In genomic region chr11:111540114-111540920, GRCh38 we compare ENCODE assay signal across 8 cellular contexts. TPM values are rescaled to one million over a fixed set of nuclear protein-coding genes. Genes with fewer than 3 reads are reported as not detected.
DNase-seq lines count a peak whose midpoint lies in the region; ATAC-seq and TF ChIP-seq lines count a peak whose summit lies in the region.

TSS of gene LAYN (plus strand) at chr11:111540720. CDS start at chr11:111540844, 124 bp downstream.

- H3K4me3 ChIP-seq in IMR-90 (ENCODE audit: insufficient read depth, low read depth, low read length) = peak within 1 kb of the TSS; percentile 85
- peak within 1 kb of the TSS; percentile 35 to 76 (median 54) for H3K4me3 ChIP-seq in esophagus squamous epithelium
- no peak within 1 kb of the TSS for H3K4me3 ChIP-seq in mucosa of stomach (ENCODE audit: low read length)
- peak within 1 kb of the TSS; percentile 56 to 78 (median 63) for H3K4me3 ChIP-seq in tibial nerve

- TF ChIP-seq POLR2A in IMR-90 (IDR thresholded peaks at IDR 0.05; ENCODE audit: low read depth, low read length) (peak; percentile 79), esophagus squamous epithelium (IDR thresholded peaks at IDR 0.05) (peak in 1 of 4 donors; percentile 51), tibial nerve (IDR thresholded peaks at IDR 0.05) (peak in 1 of 2 donors; percentile 33)

- BruUV-seq in IMR-90 (replicated peaks; lab: Mats Ljungman, UMichigan) = no TSS peak

- H2AFZ ChIP-seq in IMR-90 (replicated peaks; ENCODE audit: low read length, poor library complexity) = peak within 1 kb of the TSS; percentile 86

- TF ChIP-seq EP300 in tibial nerve (IDR thresholded peaks at IDR 0.05) = peak in 1 of 2 donors; percentile 52

- H4K8ac ChIP-seq in IMR-90 (ENCODE audit: low read depth in 2 of 2, low read length in 2 of 2) = peak within 1 kb of the TSS; percentile 78 to 88

- peaks cover 18% of the 10 kb centered on the region for H4K20me1 ChIP-seq in IMR-90 (ENCODE audit: insufficient read depth, low read length)

- DNase-seq in Ammon's horn (ENCODE audit: low spot score) = peak; percentile 74
- DNase-seq in IMR-90 = peak; percentile 62
- peak in 2 of 3 experiments; percentile 39 to 50 for DNase-seq in activated CD8-positive, alpha-beta memory T cell treated with anti-CD3 and anti-CD28 coated beads for 48 hours (ENCODE audit: low read depth in 2 of 3, low spot score in 2 of 3)
- DNase-seq in esophagus squamous epithelium (lab: John Stamatoyannopoulos, UW) = no peak
- DNase-seq in tibial nerve (ENCODE audit: low spot score in 2 of 2) = no peak

- H2BK120ac ChIP-seq in IMR-90 (ENCODE audit: low read depth, low read length) = peak within 1 kb of the TSS; percentile 78

- TF ChIP-seq RAD21 in IMR-90 (IDR thresholded peaks at IDR 0.05; ENCODE audit: low read length) = no peak

- peak within 1 kb of the TSS; percentile 92 for H2AK9ac ChIP-seq in IMR-90 (replicated peaks; ENCODE audit: low read depth, low read length, poor library complexity)

- H3K27me3 ChIP-seq in IMR-90 (ENCODE audit: control insufficient read depth, insufficient read depth, low read length) = no peaks in the 10 kb centered on the region
- H3K27me3 ChIP-seq in esophagus squamous epithelium = peaks cover 0 to 50% (median 3%) of the 10 kb centered on the region in 4 donors
- peaks cover 41% of the 10 kb centered on the region for H3K27me3 ChIP-seq in mucosa of stomach (ENCODE audit: control insufficient read depth, insufficient read depth, low read length)
- peaks cover 0 to 3% of the 10 kb centered on the region in 2 donors for H3K27me3 ChIP-seq in tibial nerve

- H3K36me3 ChIP-seq in IMR-90 (ENCODE audit: control insufficient read depth, insufficient read depth, low read length) (peaks cover 15% of the 10 kb centered on the region), esophagus squamous epithelium (no peaks in the 10 kb centered on the region), mucosa of stomach (ENCODE audit: control insufficient read depth, insufficient read depth, low read length) (no peaks in the 10 kb centered on the region), tibial nerve (peaks cover 0 to 12% (median 0%) of the 10 kb centered on the region in 3 donors)

- peak within 1 kb of the TSS; percentile 85; the same call in 2 of the 3 replicates for H2BK15ac ChIP-seq in IMR-90 (ENCODE audit: low read depth, low read length)

- TF ChIP-seq CTCF in IMR-90 (conservative IDR thresholded peaks at IDR 0.05; ENCODE audit: low read depth, low read length) (no peak), esophagus squamous epithelium (IDR thresholded peaks at IDR 0.05) (no peak), tibial nerve (IDR thresholded peaks at IDR 0.05) (no peak)

- peaks cover 25% of the 10 kb centered on the region for H3K9me1 ChIP-seq in IMR-90 (ENCODE audit: insufficient read depth, low read length)

- H3K56ac ChIP-seq in IMR-90 (ENCODE audit: extremely low read depth, insufficient read depth, low read length) = peak within 1 kb of the TSS; percentile 95

- CTCF ChIA-PET in IMR-90 (lab: Yijun Ruan, JAX) = interaction anchor here (0.7 to 1.0 kb wide), 2 partner anchors 9 to 111 kb away, joined by 3 read pairs; no protein-coding TSS in a partner anchor

- H3K9me3 ChIP-seq in IMR-90 (ENCODE audit: control insufficient read depth, insufficient read depth, low read length) (no peaks in the 10 kb centered on the region; the same call in 1 of the 2 replicates), esophagus squamous epithelium (no peaks in the 10 kb centered on the region), mucosa of stomach (ENCODE audit: control insufficient read depth, low read length) (no peaks in the 10 kb centered on the region), tibial nerve (no peaks in the 10 kb centered on the region)

- H3K9ac ChIP-seq in IMR-90 (ENCODE audit: low read depth, low read length) (peak within 1 kb of the TSS; percentile 87), mucosa of stomach (ENCODE audit: low read length) (peak within 1 kb of the TSS; percentile 23)

- peak within 1 kb of the TSS; percentile 92 for H2AK5ac ChIP-seq in IMR-90 (ENCODE audit: low read depth, low read length)

- intact Hi-C loops in IMR-90 (cut with micrococcal nuclease) = loop anchor here (1.0 kb wide), 1 partner anchor 17 kb away; no protein-coding TSS in a partner anchor
- intact Hi-C loops in esophagus squamous epithelium (cut with DNase I) = no loop called here

- peak within 1 kb of the TSS; percentile 87 for H3K23ac ChIP-seq in IMR-90 (ENCODE audit: low read depth, low read length)

- in situ Hi-C loops in IMR-90 (cut with MboI; ENCODE audit: low sequenced_read_pairs) = no loop called here

- H3K4ac ChIP-seq in IMR-90 (ENCODE audit: low read depth, low read length) = peak within 1 kb of the TSS; percentile 93

- POLR2A ChIA-PET in IMR-90 (lab: Charles Lee; ENCODE audit: unreplicated experiment) = no interaction called here

- peak within 1 kb of the TSS; percentile 63 for H2BK20ac ChIP-seq in IMR-90 (ENCODE audit: low read depth, low read length)

- peaks cover 21 to 62% of the 10 kb centered on the region in 2 experiments for H3K79me1 ChIP-seq in IMR-90 (ENCODE audit: low read depth in 1 of 2, low read length in 2 of 2)

- peak within 1 kb of the TSS; percentile 91 for H3K27ac ChIP-seq in IMR-90 (ENCODE audit: insufficient read depth, low read length)
- peak within 1 kb of the TSS; percentile 47 to 88 (median 73) for H3K27ac ChIP-seq in esophagus squamous epithelium
- peak within 1 kb of the TSS; percentile 38 to 85 (median 68) for H3K27ac ChIP-seq in tibial nerve

- dilution Hi-C loops in IMR-90 (cut with HindIII; ENCODE audit: low sequenced_read_pairs, unreplicated experiment) = no loop called here

- peak within 1 kb of the TSS; percentile 94 for H4K91ac ChIP-seq in IMR-90 (ENCODE audit: insufficient read depth, low read depth, low read length)

- peak within 1 kb of the TSS; percentile 79 for H4K5ac ChIP-seq in IMR-90 (ENCODE audit: low read depth, low read length)

- peak within 1 kb of the TSS; percentile 64 for H2BK5ac ChIP-seq in IMR-90 (ENCODE audit: low read depth, low read length, poor library complexity, severe bottlenecking)

- H3K4me1 ChIP-seq in IMR-90 (ENCODE audit: control insufficient read depth, insufficient read depth, low read length) (peaks cover 17% of the 10 kb centered on the region), esophagus squamous epithelium (peaks cover 14 to 30% (median 22%) of the 10 kb centered on the region in 3 donors), mucosa of stomach (ENCODE audit: control insufficient read depth, insufficient read depth, low read length) (peaks cover 17% of the 10 kb centered on the region), tibial nerve (peaks cover 0 to 27% (median 10%) of the 10 kb centered on the region in 4 donors)

- ATAC-seq in IMR-90 (ENCODE audit: low read depth) (peak; percentile 81), GM21786 (IDR thresholded peaks at IDR 0.05; ENCODE audit: unreplicated experiment) (no peak), GM21825 (IDR thresholded peaks at IDR 0.05; ENCODE audit: unreplicated experiment) (no peak)

- peak within 1 kb of the TSS; percentile 97 for H3K4me2 ChIP-seq in IMR-90 (ENCODE audit: low read depth, low read length)

- WGBS in IMR-90 (ENCODE audit: extremely low coverage in 2 of 2, insufficient read length in 1 of 2), 2 experiments = 2% methylated on average over 42 of the region's 70 CpGs; no CpG with 5 or more reads in 1 of the 2 experiments
- WGBS in esophagus squamous epithelium, 2 donors = 2 to 47% methylated on average over 7 to 19 of the region's 70 CpGs
- WGBS in tibial nerve, 2 donors = 13 to 18% methylated on average over 34 to 52 of the region's 70 CpGs

- H3K14ac ChIP-seq in IMR-90 (replicated peaks; ENCODE audit: low read depth, low read length) = peak within 1 kb of the TSS; percentile 94

- H3K18ac ChIP-seq in IMR-90 (ENCODE audit: low read depth, low read length) = peak within 1 kb of the TSS; percentile 75

TF ChIP-seq in IMR-90, 13 proteins besides CTCF, POLR2A, EP300 and RAD21 (continues in another document):
- TF ChIP-seq SMC3 (IDR thresholded peaks at IDR 0.05; ENCODE audit: low read depth, low read length) (no peak), MAFK (IDR thresholded peaks at IDR 0.05; ENCODE audit: low read depth, low read length) (no peak), MAZ (IDR thresholded peaks at IDR 0.05; ENCODE audit: borderline replicate concordance, low read depth, low read length) (peak; percentile 71; the same call in 1 of the 2 replicates), CEBPB (IDR thresholded peaks at IDR 0.05; ENCODE audit: low read depth, low read length) (no peak), ELK1 (IDR thresholded peaks at IDR 0.05; ENCODE audit: borderline replicate concordance, low read depth, low read length) (no peak), BHLHE40 (IDR thresholded peaks at IDR 0.05; ENCODE audit: low read depth, low read length) (peak; percentile 53; the same call in 1 of the 2 replicates), USF2 (IDR thresholded peaks at IDR 0.05; ENCODE audit: low read depth, low read length) (no peak), FOS (IDR thresholded peaks at IDR 0.05; ENCODE audit: low read depth, low read length) (no peak), RFX5 (IDR thresholded peaks at IDR 0.05; ENCODE audit: low read depth, low read length) (no peak), NFE2L2 (IDR thresholded peaks at IDR 0.05; ENCODE audit: low read depth, low read length) (no peak), MXI1 (IDR thresholded peaks at IDR 0.05; ENCODE audit: borderline replicate concordance, low read depth, low read length) (peak; percentile 70)

RNA-seq across cellular contexts. Expression of gene LAYN, which starts in this region (rescaled TPM):
- total RNA-seq in IMR-90 (2012; rRNA removed) (92.5 and 111 TPM in 2 replicates), esophagus squamous epithelium (10 to 100 TPM in 2 of 4 donors, 1 to 10 TPM in 2; 1.6 to 13.0 (median 8.9) TPM), tibial nerve (10 to 100 TPM in 1 of 4 donors, 1 to 10 TPM in 3; 4.6 to 20.1 (median 5.2) TPM)
- 95.1 and 118 TPM in 2 replicates for polyA plus RNA-seq in IMR-90 (2012; rRNA removed)
- 61.2 and 104 TPM in 2 replicates for polyA plus RNA-seq in IMR-90 (2012; cell fraction: cytosol; rRNA removed)
- polyA plus RNA-seq in IMR-90 (2012; cell fraction: nucleus; rRNA removed; ENCODE audit: low replicate concordance) = 36.6 and 148 TPM in 2 replicates

Comparison
In these comparisons a context has a peak if more than half of its experiments do, and no peak if none do; other contexts are left out.
1. DNase-seq: peak in Ammon's horn (single experiment), IMR-90 (single experiment) and activated CD8-positive, alpha-beta memory T cell treated with anti-CD3 and anti-CD28 coated beads for 48 hours (2 of 3); none in esophagus squamous epithelium (single experiment) and tibial nerve (0 of 2).
2. Peak in every context shown above with its lines, with median percentiles within 50 percentile points of each other: H3K27ac ChIP-seq.